Comparison of ENCODE assay signal across 8 cellular contexts in genomic region chr1:32215629-32216505, GRCh38.
DNase-seq lines count a peak whose midpoint lies in the region; ATAC-seq and TF ChIP-seq lines count a peak whose summit lies in the region.

No MANE protein-coding gene starts in this region.

- POLR2A ChIA-PET in AG04449 (lab: Yijun Ruan, JAX): interaction anchor here (0.7 to 2.1 kb wide), 4 partner anchors 11 to 120 kb away, joined by 3 to 22 read pairs (median 4); partner anchors contain the start of genes CCDC28B, IQCC and MARCKSL1

- TF ChIP-seq CTCF in AG04449 (IDR thresholded peaks at IDR 0.05; ENCODE audit: insufficient read depth, low read length, missing control alignments) (peak; percentile 86), WI38 (IDR thresholded peaks at IDR 0.05; ENCODE audit: low read depth, low read length) (peak; percentile 90)

- DNase-seq in AG04449 (ENCODE audit: low read depth, low spot score) (no peak), GM19238 (ENCODE audit: insufficient read length, low spot score) (peak; percentile 43), NCI-H2171 (lab: John Stamatoyannopoulos, UW) (peak; percentile 34), caudate nucleus (lab: John Stamatoyannopoulos, UW) (peak in 32 of 61 donors; percentile 7 to 69 (median 25)), kidney tubule cell (ENCODE audit: low spot score) (peak; percentile 71)
- DNase-seq in stimulated activated CD4-positive, alpha-beta T cell treated with anti-CD3 and anti-CD28 coated beads, Interleukin-4, amount 100 ng/mL, for 4 hours: peak; percentile 54

- H3K27ac ChIP-seq in caudate nucleus (ENCODE audit: low read depth, low read length): no peak overlapping the region

- H3K4me3 ChIP-seq in AG04449 (ENCODE audit: low read depth, low read length) (no peak overlapping the region), WI38 (ENCODE audit: low read depth, low read length) (no peak overlapping the region)

- CTCF ChIA-PET in AG04449 (lab: Yijun Ruan, JAX): interaction anchor here (0.8 to 8.0 kb wide), 53 partner anchors 9 to 199 kb away, joined by 3 to 103 read pairs (median 6); partner anchors contain the start of genes BSDC1, CCDC28B, FAM167B and FAM229A

- ATAC-seq in GM19397 (IDR thresholded peaks at IDR 0.05; ENCODE audit: unreplicated experiment): no peak
